9 cellular contexts compared by ENCODE assay signal in genomic region chr5:154344461-154344860, GRCh38.
"Had no signal": no experiment of that assay in that cellular context is flagged by ENCODE, and none has a peak within 500 bp of the region (broad histone marks: within the 10 kb centered on the region; RNA-seq: fewer than 3 reads in every experiment).

No MANE protein-coding gene starts in this region.

- H3K36me3 ChIP-seq: HAP-1 had no signal

- DNase-seq: GM23248, GOT3, H7, HFFc6 had no signal

- ATAC-seq: HCT116, HepG2 had no signal

- H3K27ac ChIP-seq: GM23248, HL-60 had no signal

- H3K27ac Mint-ChIP-seq: HFFc6 had no signal

- H3K4me3 ChIP-seq: GM23248, HAP-1 had no signal

- H3K27me3 Mint-ChIP-seq: IgD-negative memory B cell had no signal

- H2AFZ ChIP-seq: GM23248 had no signal

- H3K9me3 ChIP-seq: HAP-1 had no signal

- H3K9me3 Mint-ChIP-seq: HFFc6, IgD-negative memory B cell had no signal

- H3K4me3 Mint-ChIP-seq: HFFc6, IgD-negative memory B cell had no signal
